Comparison of ENCODE assay signal across 8 cellular contexts in the genomic region with DNA sequence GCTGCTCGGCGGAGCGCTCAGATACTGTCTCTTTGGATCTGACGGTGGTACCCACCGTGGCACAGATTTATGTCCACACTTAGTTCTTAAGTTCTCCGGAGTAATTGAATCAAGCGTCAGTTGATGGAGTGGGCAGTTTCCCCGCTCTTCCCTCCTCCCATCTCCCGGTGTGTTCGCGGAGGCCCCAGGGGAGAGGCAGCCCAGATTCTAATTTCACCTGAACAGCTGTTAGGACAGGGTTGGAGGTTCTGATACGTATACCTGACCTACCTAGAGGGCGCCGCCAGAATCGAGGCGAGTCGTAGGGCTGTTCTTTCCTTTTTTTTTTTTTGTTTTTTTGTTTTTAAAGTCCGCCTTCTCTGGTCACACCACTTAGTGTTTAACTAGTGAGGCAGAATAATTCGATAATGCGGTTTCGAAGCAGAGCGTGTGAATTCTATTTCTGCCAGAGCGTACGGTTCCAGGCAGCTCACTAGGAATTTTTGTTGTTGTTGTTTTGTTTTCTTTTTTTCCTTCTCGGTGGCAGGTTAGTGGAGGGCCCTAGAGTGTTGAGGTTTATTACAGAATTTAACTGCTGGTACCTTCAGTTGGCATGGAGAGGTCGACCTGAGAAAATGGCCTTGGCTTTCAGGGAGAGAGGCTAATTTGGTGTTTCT. TPM values are rescaled to one million over a fixed set of nuclear protein-coding genes. Genes with fewer than 3 reads are reported as not detected.
DNase-seq lines count a peak whose midpoint lies in the region; ATAC-seq and TF ChIP-seq lines count a peak whose summit lies in the region.

No MANE protein-coding gene starts in this region.

- H3K4me1 ChIP-seq in SK-N-SH (ENCODE audit: control insufficient read depth in 1 of 2, insufficient read depth in 2 of 2, low read depth in 1 of 2, low read length in 1 of 2) (peaks cover 0 to 7% of the 10 kb centered on the region in 2 experiments; a peak in 1 of 4 replicates), mesenchymal stem cell (ENCODE audit: control insufficient read depth, insufficient read depth, low read depth, low read length) (peaks cover 11% of the 10 kb centered on the region), vagina (peaks cover 17% of the 10 kb centered on the region)

- H2AK5ac ChIP-seq in mesenchymal stem cell (ENCODE audit: low read length, severe bottlenecking): no peak overlapping the region

- no peak for TF ChIP-seq POLR2A in vagina (IDR thresholded peaks at IDR 0.05)

- H3K4me3 ChIP-seq in SK-N-SH (ENCODE audit: low read depth in 2 of 2, low read length in 1 of 2): peak overlapping the region in 1 of 2 experiments; percentile 41; a peak in 1 of 4 replicates
- peak overlapping the region in 1 of 2 experiments; percentile 65 for H3K4me3 ChIP-seq in mesenchymal stem cell (ENCODE audit: insufficient read depth in 1 of 2, low read depth in 1 of 2, low read length in 2 of 2)
- peak overlapping the region; percentile 45 to 52 for H3K4me3 ChIP-seq in vagina

- H3K36me3 ChIP-seq in SK-N-SH (replicated peaks in 1 of 2; ENCODE audit: control insufficient read depth in 1 of 2, insufficient read depth in 2 of 2, low read length in 1 of 2) (no peaks in the 10 kb centered on the region), mesenchymal stem cell (ENCODE audit: control insufficient read depth in 1 of 2, insufficient read depth in 2 of 2, low read depth in 1 of 2, low read length in 2 of 2) (no peaks in the 10 kb centered on the region), vagina (no peaks in the 10 kb centered on the region)

- H2BK12ac ChIP-seq in mesenchymal stem cell (ENCODE audit: low read length in 2 of 2): no peak overlapping the region

- peaks cover 63% of the 10 kb centered on the region for H3K27me3 Mint-ChIP-seq in brain

- H3K14ac ChIP-seq in mesenchymal stem cell (ENCODE audit: low read length in 2 of 2): no peak overlapping the region

- no peaks in the 10 kb centered on the region for H3K36me3 Mint-ChIP-seq in brain

- no peaks in the 10 kb centered on the region for H3K79me1 ChIP-seq in mesenchymal stem cell (replicated peaks; ENCODE audit: low read length, poor library complexity, severe bottlenecking)

- H3K27ac ChIP-seq in SK-N-SH (ENCODE audit: low read depth in 2 of 2, low read length in 1 of 2) (no peak overlapping the region), mesenchymal stem cell (ENCODE audit: low read length, poor library complexity, severe bottlenecking) (no peak overlapping the region), vagina (peak overlapping the region; percentile 46)

- H3K9me3 Mint-ChIP-seq in brain: peaks cover 17 to 23% (median 21%) of the 10 kb centered on the region in 5 experiments

- H3K9me3 ChIP-seq in SK-N-SH (no peaks in the 10 kb centered on the region), mesenchymal stem cell (ENCODE audit: control insufficient read depth, low read length) (no peaks in the 10 kb centered on the region), vagina (no peaks in the 10 kb centered on the region)

- peaks cover 26% of the 10 kb centered on the region for H3K4me1 Mint-ChIP-seq in brain

- TF ChIP-seq EP300 in SK-N-SH (IDR thresholded peaks at IDR 0.05; ENCODE audit: borderline replicate concordance in 1 of 2, low read depth in 1 of 2, low read length in 1 of 2): no peak

- H4K91ac ChIP-seq in mesenchymal stem cell (ENCODE audit: low read length): no peak overlapping the region

- no peaks in the 10 kb centered on the region for H3F3A ChIP-seq in SK-N-SH (replicated peaks; ENCODE audit: insufficient read depth)

- 16% methylated on average over 26 of the region's 26 CpGs for WGBS in SK-N-SH (ENCODE audit: low lambda C conversion rate)
- 17% methylated on average over 22 of the region's 26 CpGs for WGBS in mesenchymal stem cell

- no peak; the same call in 2 of the 3 replicates for ATAC-seq in SK-N-SH treated with all-trans-retinoic acid at 6 μM for 48 hours
- ATAC-seq in GM19324 (IDR thresholded peaks at IDR 0.05; ENCODE audit: low FRiP score, unreplicated experiment): no peak

- peaks cover 55% of the 10 kb centered on the region for H3K27me3 ChIP-seq in SK-N-SH (ENCODE audit: insufficient read depth)
- H3K27me3 ChIP-seq in mesenchymal stem cell (ENCODE audit: control insufficient read depth in 1 of 2, insufficient read depth in 1 of 2, low read length in 2 of 2): peaks cover 50 to 64% of the 10 kb centered on the region in 2 experiments
- H3K27me3 ChIP-seq in vagina: no peaks in the 10 kb centered on the region

- H3K79me2 ChIP-seq in SK-N-SH (ENCODE audit: insufficient read depth): no peaks in the 10 kb centered on the region

- H3K4me3 Mint-ChIP-seq in brain: peak overlapping the region; percentile 75 to 90 (median 84)

- peak overlapping the region; percentile 29; the same call in 1 of the 2 replicates for H2AFZ ChIP-seq in SK-N-SH (ENCODE audit: low read depth)
- peak overlapping the region; percentile 23 for H2AFZ ChIP-seq in mesenchymal stem cell (ENCODE audit: low read depth, low read length)

- no peak for TF ChIP-seq RAD21 in SK-N-SH (IDR thresholded peaks at IDR 0.05; ENCODE audit: low read length)

- H3K9ac ChIP-seq in SK-N-SH (no peak overlapping the region), mesenchymal stem cell (ENCODE audit: low read length) (peak overlapping the region; percentile 34)

- no peak overlapping the region for H3K18ac ChIP-seq in mesenchymal stem cell (ENCODE audit: low read depth in 1 of 2, low read length in 2 of 2)

- TF ChIP-seq CTCF in SK-N-SH (IDR thresholded peaks at IDR 0.05): no peak
- TF ChIP-seq CTCF in brain (conservative IDR thresholded peaks at IDR 0.05): no peak
- TF ChIP-seq CTCF in vagina (IDR thresholded peaks at IDR 0.05): no peak

- CTCF ChIA-PET in SK-N-SH (lab: Yijun Ruan, JAX): interaction anchor here (0.6 to 4.1 kb wide), 5 partner anchors 15 to 451 kb away, joined by 3 to 38 read pairs (median 4); no protein-coding TSS in a partner anchor

- no peak overlapping the region for H2BK15ac ChIP-seq in mesenchymal stem cell (ENCODE audit: low read depth, poor library complexity, severe bottlenecking)

- intact Hi-C loops in vagina (cut with DNase I): no loop called here

- no peak overlapping the region for H4K8ac ChIP-seq in mesenchymal stem cell (ENCODE audit: low read length)

- H3K4me2 ChIP-seq in SK-N-SH (no peak overlapping the region), mesenchymal stem cell (ENCODE audit: low read length, poor library complexity, severe bottlenecking) (peak overlapping the region; percentile 80)

- no peak overlapping the region for H2BK120ac ChIP-seq in mesenchymal stem cell (ENCODE audit: low read depth, low read length)

- POLR2A ChIA-PET in SK-N-SH (lab: Yijun Ruan, JAX): no interaction called here

- peak overlapping the region in 3 of 5 experiments; percentile 30 to 84 (median 42) for H3K27ac Mint-ChIP-seq in brain

- H3K23ac ChIP-seq in mesenchymal stem cell (ENCODE audit: low read length in 2 of 2): peak overlapping the region in 1 of 2 experiments; percentile 89

- no peaks in the 10 kb centered on the region for H4K20me1 ChIP-seq in SK-N-SH (ENCODE audit: insufficient read depth)

- H3K4ac ChIP-seq in mesenchymal stem cell (ENCODE audit: low read depth in 1 of 2, low read length in 2 of 2): no peak overlapping the region

- no peak overlapping the region for H2BK5ac ChIP-seq in mesenchymal stem cell (ENCODE audit: low read depth, low read length, poor library complexity, severe bottlenecking)

- DNase-seq in SK-N-SH (peak; percentile 26), M059J (ENCODE audit: low read depth) (peak; percentile 31), mesenchymal stem cell (no peak), vagina (ENCODE audit: extremely low spot score in 2 of 2) (no peak), A172 (ENCODE audit: low spot score) (no peak)

- H3K9me2 ChIP-seq in SK-N-SH: no peaks in the 10 kb centered on the region

TF ChIP-seq in SK-N-SH, 30 proteins besides CTCF, POLR2A, EP300 and RAD21:
- no peak for TF ChIP-seq MXI1 (IDR thresholded peaks at IDR 0.05; ENCODE audit: low read depth, low read length)
- TF ChIP-seq EZH2phosphoT487 (IDR thresholded peaks at IDR 0.05; ENCODE audit: borderline replicate concordance, low read depth): 0 out of 2 replicates have a peak, but pooled peaks have one; percentile 23

TF ChIP-seq in SK-N-SH treated with all-trans-retinoic acid at 6 μM for 48 hours, 23 proteins besides CTCF, POLR2A, EP300 and RAD21:
- no peak for TF ChIP-seq ZFP3 (CRISPR knock-in tag; IDR thresholded peaks at IDR 0.05)
- no peak for TF ChIP-seq ZFP30 (CRISPR knock-in tag; IDR thresholded peaks at IDR 0.05)
- TF ChIP-seq CSDC2 (CRISPR knock-in tag; IDR thresholded peaks at IDR 0.05): no peak

RNA-seq across cellular contexts. Expression of gene GNS, which starts 22.3 kb away (rescaled TPM):
- polyA plus RNA-seq in SK-N-SH (2012; rRNA removed) (74.8 and 93.8 TPM in 2 replicates), brain (ENCODE audit: insufficient read depth, low read depth, low replicate concordance) (79.2 TPM)
- 80.0 and 89.4 TPM in 2 replicates for polyA plus RNA-seq in SK-N-SH (2012; cell fraction: cytosol; rRNA removed)
- 32.3 and 61.5 TPM in 2 replicates for polyA plus RNA-seq in SK-N-SH (2012; cell fraction: nucleus; rRNA removed)
- total RNA-seq in M059J (2014; rRNA removed; shearing (Covaris generic)): 152 and 210 TPM in 2 replicates
- polyA plus RNA-seq in mesenchymal stem cell (2013, experiment 1 of 2): 145 TPM
- polyA plus RNA-seq in mesenchymal stem cell (2013, experiment 2 of 2): 145 TPM
- total RNA-seq in vagina: 51.1 TPM
- total RNA-seq in A172 (2014; rRNA removed; shearing (Covaris generic)): 139 and 146 TPM in 2 replicates

RNA-seq across cellular contexts. Expression of gene TBC1D30, which starts 42.9 kb away (rescaled TPM):
- polyA plus RNA-seq in SK-N-SH (2012; rRNA removed): 0.23 and 0.29 TPM in 2 replicates
- polyA plus RNA-seq in SK-N-SH (2012; cell fraction: cytosol; rRNA removed): 0.15 and 0.21 TPM in 2 replicates
- 0.55 and 1.0 TPM in 2 replicates for polyA plus RNA-seq in SK-N-SH (2012; cell fraction: nucleus; rRNA removed)
- total RNA-seq in M059J (2014; rRNA removed; shearing (Covaris generic)): 0.52 and 3.2 TPM in 2 replicates
- polyA plus RNA-seq in brain (ENCODE audit: insufficient read depth, low read depth, low replicate concordance): 12.0 TPM
- 0.11 TPM for polyA plus RNA-seq in mesenchymal stem cell (2013, experiment 1 of 2)
- 0.05 TPM for polyA plus RNA-seq in mesenchymal stem cell (2013, experiment 2 of 2)
- 3.9 TPM for total RNA-seq in vagina
- total RNA-seq in A172 (2014; rRNA removed; shearing (Covaris generic)): 0.26 and 1.6 TPM in 2 replicates

Comparison
In these comparisons a context has a peak if more than half of its experiments do, and no peak if none do; other contexts are left out.
1. DNase-seq: peak in SK-N-SH (single experiment) and M059J (single experiment); none in mesenchymal stem cell (single experiment), vagina (0 of 2) and A172 (single experiment).